8 cellular contexts compared by ENCODE assay signal in the genomic region with DNA sequence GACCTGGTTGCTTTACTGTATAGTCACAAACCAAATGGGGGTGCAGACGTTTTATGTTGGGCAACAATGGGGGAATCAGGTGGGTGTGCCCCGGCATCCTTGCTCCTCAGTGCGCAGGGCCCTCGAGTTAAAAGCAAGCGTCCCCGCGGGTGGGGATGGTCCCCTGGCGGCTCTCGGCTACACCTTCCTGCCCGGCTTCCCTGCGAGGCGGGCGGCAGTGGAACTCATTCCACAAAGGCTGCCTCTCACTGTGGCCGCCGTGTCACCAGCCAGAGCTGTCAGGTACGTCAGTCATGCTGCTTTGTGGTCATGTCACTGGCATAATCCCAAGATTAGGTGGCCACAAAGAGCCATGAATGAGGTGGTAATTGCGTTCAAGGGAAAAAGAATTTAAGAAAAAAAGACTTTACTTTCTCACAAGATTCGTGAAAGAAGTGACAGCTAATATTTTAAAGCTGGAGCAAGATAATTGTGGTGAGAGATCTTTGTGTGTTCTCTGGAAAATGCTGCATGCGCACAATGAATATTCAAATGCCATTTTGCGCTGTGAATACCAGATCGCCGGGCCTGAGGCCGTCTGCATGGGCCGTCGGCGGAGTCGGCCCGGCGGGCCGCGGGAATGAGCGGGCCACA.
DNase-seq lines count a peak whose midpoint lies in the region; ATAC-seq and TF ChIP-seq lines count a peak whose summit lies in the region.

No MANE protein-coding gene starts in this region.

- DNase-seq in GM23248 (no peak), WERI-Rb-1 (no peak), esophagus squamous epithelium (lab: John Stamatoyannopoulos, UW) (no peak), NCI-H1436 (lab: John Stamatoyannopoulos, UW) (no peak)

- H3K4me1 ChIP-seq in BLaER1: peaks cover 59% of the 10 kb centered on the region
- no peaks in the 10 kb centered on the region for H3K4me1 ChIP-seq in GM23248 (ENCODE audit: insufficient read depth)
- peaks cover 11 to 25% (median 11%) of the 10 kb centered on the region in 3 donors for H3K4me1 ChIP-seq in esophagus squamous epithelium
- H3K4me1 ChIP-seq in rectal smooth muscle tissue (ENCODE audit: control insufficient read depth, insufficient read depth, low read length): no peaks in the 10 kb centered on the region

- peak overlapping the region; percentile 67 for H2AFZ ChIP-seq in GM23248

- no peaks in the 10 kb centered on the region for H3K79me2 ChIP-seq in GM23248 (ENCODE audit: insufficient read depth)

- H3K27me3 ChIP-seq in BLaER1 (peaks cover 15% of the 10 kb centered on the region; the same call in 1 of the 2 replicates), GM23248 (replicated peaks; ENCODE audit: insufficient read depth) (peaks cover 6% of the 10 kb centered on the region; the same call in 1 of the 2 replicates), WERI-Rb-1 (ENCODE audit: insufficient read depth, low read depth, severe bottlenecking) (no peaks in the 10 kb centered on the region), esophagus squamous epithelium (peaks cover 0 to 47% (median 0%) of the 10 kb centered on the region in 4 donors), rectal smooth muscle tissue (ENCODE audit: control insufficient read depth, insufficient read depth, low read length) (no peaks in the 10 kb centered on the region)

- no peaks in the 10 kb centered on the region for H3K9me2 ChIP-seq in GM23248 (ENCODE audit: insufficient read depth)

- intact Hi-C loops in esophagus squamous epithelium (cut with DNase I): no loop called here

- H3K9me3 ChIP-seq in BLaER1 (peaks cover 19% of the 10 kb centered on the region; the same call in 1 of the 2 replicates), GM23248 (ENCODE audit: low read depth) (no peaks in the 10 kb centered on the region), WERI-Rb-1 (ENCODE audit: severe bottlenecking) (no peaks in the 10 kb centered on the region), esophagus squamous epithelium (no peaks in the 10 kb centered on the region)

- in situ Hi-C loops in GM23248 (cut with MboI): no loop called here

- H3K4me2 ChIP-seq in BLaER1 (peak overlapping the region; percentile 99), GM23248 (ENCODE audit: unreplicated experiment) (peak overlapping the region; percentile 69)

- 0 out of 2 replicates have a peak, but pooled peaks cover 10% of the 10 kb centered on the region for H3F3A ChIP-seq in GM23248 (ENCODE audit: insufficient read depth)

- H4K20me1 ChIP-seq in BLaER1 (no peaks in the 10 kb centered on the region), GM23248 (ENCODE audit: insufficient read depth) (no peaks in the 10 kb centered on the region)

- WGBS in GM23248 (ENCODE audit: low coverage in 1 of 2, low lambda C conversion rate in 2 of 2, missing lambda C conversion rate in 2 of 2), 2 experiments: 45% methylated on average over 32 of the region's 32 CpGs
- 6 to 11% methylated on average over 16 to 32 of the region's 32 CpGs for WGBS in esophagus squamous epithelium, 2 donors

- ATAC-seq in HG03095 (IDR thresholded peaks at IDR 0.05; ENCODE audit: unreplicated experiment) (no peak), GM18505 (IDR thresholded peaks at IDR 0.05; ENCODE audit: unreplicated experiment) (no peak)

- no peak for TF ChIP-seq CTCF in WERI-Rb-1 (IDR thresholded peaks at IDR 0.05; ENCODE audit: low read depth, low read length)
- TF ChIP-seq CTCF in esophagus squamous epithelium (IDR thresholded peaks at IDR 0.05): no peak

- H3K27ac ChIP-seq in BLaER1 (peak overlapping the region; percentile 91), GM23248 (no peak overlapping the region), WERI-Rb-1 (no peak overlapping the region), esophagus squamous epithelium (peak overlapping the region in 2 of 4 donors; percentile 51 to 72), rectal smooth muscle tissue (ENCODE audit: low read depth, low read length) (no peak overlapping the region)

- TF ChIP-seq POLR2A in esophagus squamous epithelium (IDR thresholded peaks at IDR 0.05): no peak
- TF ChIP-seq POLR2A in GM18505 (IDR thresholded peaks at IDR 0.05; ENCODE audit: borderline replicate concordance, extremely low read depth, insufficient read depth, insufficient read length): no peak

- H3K36me3 ChIP-seq in BLaER1: no peaks in the 10 kb centered on the region
- H3K36me3 ChIP-seq in GM23248 (ENCODE audit: low read depth): no peaks in the 10 kb centered on the region
- H3K36me3 ChIP-seq in WERI-Rb-1: no peaks in the 10 kb centered on the region
- H3K36me3 ChIP-seq in esophagus squamous epithelium: no peaks in the 10 kb centered on the region
- no peaks in the 10 kb centered on the region for H3K36me3 ChIP-seq in rectal smooth muscle tissue (ENCODE audit: control insufficient read depth, insufficient read depth, low read length)

- H3K9ac ChIP-seq in BLaER1 (peak overlapping the region; percentile 84), GM23248 (peak overlapping the region; percentile 29), rectal smooth muscle tissue (ENCODE audit: low read length) (no peak overlapping the region)

- H3K4me3 ChIP-seq in BLaER1 (peak overlapping the region; percentile 77), GM23248 (peak overlapping the region; percentile 72), WERI-Rb-1 (ENCODE audit: low read depth, low read length) (peak overlapping the region; percentile 54), esophagus squamous epithelium (peak overlapping the region; percentile 49 to 86 (median 63)), rectal smooth muscle tissue (ENCODE audit: low read length) (peak overlapping the region; percentile 82)
